ENCODE assay signal across 8 cellular contexts in the genomic region with DNA sequence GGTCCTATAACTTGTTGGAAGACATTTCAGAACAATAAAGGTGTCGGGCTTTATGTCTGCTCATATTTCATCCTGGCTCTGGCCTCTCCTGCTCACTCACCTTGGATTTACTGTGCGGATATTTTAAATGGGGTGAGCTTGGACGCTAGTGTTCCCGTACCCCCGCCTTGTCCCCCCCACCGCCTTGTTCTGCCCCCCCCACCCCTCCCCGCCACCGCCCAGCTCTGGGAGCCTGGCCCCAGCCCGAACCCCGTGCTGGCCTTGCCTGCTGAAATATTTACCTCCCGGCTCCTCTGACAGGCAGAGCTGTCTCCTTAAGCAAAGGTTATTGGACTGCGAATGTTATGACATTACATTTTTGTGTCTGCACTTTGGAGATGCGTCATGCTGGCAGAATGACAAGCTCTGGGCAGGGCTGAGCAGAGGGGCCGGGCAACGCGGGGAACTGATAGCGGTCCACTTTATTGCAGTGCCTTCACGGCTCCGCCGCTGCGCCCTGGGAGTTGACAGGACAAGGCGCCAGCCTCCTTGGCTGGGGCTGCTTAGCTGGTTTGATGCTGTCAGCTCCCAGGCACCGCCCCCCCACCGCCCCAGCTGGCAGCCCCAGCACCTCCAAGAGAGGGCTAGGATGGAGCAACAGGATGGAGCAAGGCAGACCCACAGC.
DNase-seq lines count a peak whose midpoint lies in the region; ATAC-seq and TF ChIP-seq lines count a peak whose summit lies in the region.

No MANE protein-coding gene starts in this region.

- no peaks in the 10 kb centered on the region for H3K4me1 ChIP-seq in effector memory CD4-positive, alpha-beta T cell (ENCODE audit: control insufficient read depth, insufficient read depth, low read length, poor library complexity, severe bottlenecking)

- no peak overlapping the region for H3K4me3 Mint-ChIP-seq in activated naive CD4-positive, alpha-beta T cell treated with anti-CD3 and anti-CD28 coated beads for 36 hours

- intact Hi-C loops in sciatic nerve (cut with DNase I) = no loop called here
- intact Hi-C loops in activated naive CD4-positive, alpha-beta T cell treated with anti-CD3 and anti-CD28 coated beads for 36 hours (cut with micrococcal nuclease) = loop anchor here (10.0 kb wide), 1 partner anchor 324 kb away; no protein-coding TSS in a partner anchor

- no peak overlapping the region for H3K27ac ChIP-seq in effector memory CD4-positive, alpha-beta T cell (ENCODE audit: insufficient read depth, low read length, poor library complexity, severe bottlenecking)

- CTCF ChIA-PET in activated naive CD4-positive, alpha-beta T cell treated with anti-CD3 and anti-CD28 coated beads for 36 hours (lab: Charles Lee) = interaction anchor here (1.1 to 3.3 kb wide), 3 partner anchors 21 to 226 kb away, joined by 3 to 9 read pairs (median 5); no protein-coding TSS in a partner anchor

- no peak for TF ChIP-seq CTCF in fibroblast of the aortic adventitia (IDR thresholded peaks at IDR 0.05; ENCODE audit: insufficient read depth, low read length)

- H3K36me3 Mint-ChIP-seq in activated naive CD4-positive, alpha-beta T cell treated with anti-CD3 and anti-CD28 coated beads for 36 hours (ENCODE audit: low read depth) = no peaks in the 10 kb centered on the region

- DNase-seq in GM04504 (ENCODE audit: low read depth) = peak; percentile 85
- peak; percentile 7 for DNase-seq in NCI-H526 treated with DMSO at 0.1 percent for 48 hours (lab: John Stamatoyannopoulos, UW)
- DNase-seq in fibroblast of the aortic adventitia (ENCODE audit: low read depth) = peak; percentile 93
- peak; percentile 88 for DNase-seq in sciatic nerve (ENCODE audit: low spot score)
- DNase-seq in activated naive CD4-positive, alpha-beta T cell treated with anti-CD3 and anti-CD28 coated beads for 36 hours = no peak
- DNase-seq in NOMO-1 (lab: John Stamatoyannopoulos, UW; ENCODE audit: unreplicated experiment in 2 of 2) = no peak
- no peak for DNase-seq in effector memory CD4-positive, alpha-beta T cell

- no peaks in the 10 kb centered on the region for H3K9me3 ChIP-seq in effector memory CD4-positive, alpha-beta T cell (ENCODE audit: control insufficient read depth, low read length)

- H3K27me3 ChIP-seq in effector memory CD4-positive, alpha-beta T cell (replicated peaks; ENCODE audit: control insufficient read depth, insufficient read depth, low read length, poor library complexity, severe bottlenecking) = no peaks in the 10 kb centered on the region

- H3K36me3 ChIP-seq in effector memory CD4-positive, alpha-beta T cell (ENCODE audit: control insufficient read depth, insufficient read depth, low read length) = no peaks in the 10 kb centered on the region

- no peaks in the 10 kb centered on the region for H3K4me1 Mint-ChIP-seq in activated naive CD4-positive, alpha-beta T cell treated with anti-CD3 and anti-CD28 coated beads for 36 hours (ENCODE audit: low read depth)

- ATAC-seq in sciatic nerve (peak; percentile 75), HG02970 (IDR thresholded peaks at IDR 0.05; ENCODE audit: low FRiP score, unreplicated experiment) (no peak)

- H3K4me3 ChIP-seq in fibroblast of the aortic adventitia (ENCODE audit: low read depth, low read length) = no peak overlapping the region
- H3K4me3 ChIP-seq in effector memory CD4-positive, alpha-beta T cell (ENCODE audit: insufficient read depth, low read depth, low read length, poor library complexity, severe bottlenecking) = no peak overlapping the region

- no peaks in the 10 kb centered on the region for H3K9me3 Mint-ChIP-seq in activated naive CD4-positive, alpha-beta T cell treated with anti-CD3 and anti-CD28 coated beads for 36 hours

- peaks cover 4% of the 10 kb centered on the region for H3K27me3 Mint-ChIP-seq in activated naive CD4-positive, alpha-beta T cell treated with anti-CD3 and anti-CD28 coated beads for 36 hours (ENCODE audit: low read depth)

- H3K27ac Mint-ChIP-seq in activated naive CD4-positive, alpha-beta T cell treated with anti-CD3 and anti-CD28 coated beads for 36 hours = no peak overlapping the region

Comparison
In these comparisons a context has a peak if more than half of its experiments do, and no peak if none do; other contexts are left out.
1. DNase-seq: peak in GM04504 (single experiment), NCI-H526 treated with DMSO at 0.1 percent for 48 hours (single experiment), fibroblast of the aortic adventitia (single experiment) and sciatic nerve (single experiment); none in activated naive CD4-positive, alpha-beta T cell treated with anti-CD3 and anti-CD28 coated beads for 36 hours (single experiment), NOMO-1 (0 of 2) and effector memory CD4-positive, alpha-beta T cell (0 of 3).